ENCODE assay signal across 28 cellular contexts in the genomic region with DNA sequence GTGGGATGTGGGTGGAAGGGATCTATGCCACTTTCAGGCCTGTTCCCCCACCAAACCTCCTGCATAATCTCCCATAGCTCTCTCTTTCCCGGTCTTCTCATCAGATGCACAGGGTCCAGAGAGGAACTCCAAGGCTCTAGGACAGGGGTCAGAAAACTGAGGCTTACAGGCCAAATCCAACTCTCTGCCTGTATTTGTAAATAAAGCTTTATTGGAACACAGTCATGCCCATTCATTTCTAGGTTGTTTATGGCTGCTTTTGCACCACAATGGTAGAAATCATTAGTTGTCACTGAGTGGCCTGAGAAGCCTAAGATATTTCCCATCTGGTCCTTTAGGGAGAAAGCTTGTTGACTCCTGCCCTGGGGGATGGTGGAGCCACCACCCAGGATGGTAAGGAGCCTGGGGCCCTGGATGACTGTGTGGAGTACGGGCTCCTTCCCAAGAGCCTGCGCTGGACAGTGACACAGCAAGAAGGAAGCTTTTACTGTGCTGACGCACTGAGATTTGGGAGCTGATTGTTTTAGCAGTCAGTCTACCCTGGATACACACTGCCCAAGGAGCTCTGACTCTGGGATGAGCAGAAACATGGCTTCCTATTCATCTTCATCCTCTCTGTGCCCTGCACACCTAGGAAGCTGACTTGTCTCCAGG.
"Had no signal": no experiment of that assay in that cellular context is flagged by ENCODE, and none has a peak within 500 bp of the region (broad histone marks: within the 10 kb centered on the region; RNA-seq: fewer than 3 reads in every experiment).

No MANE protein-coding gene starts in this region.

- H3K9me3 ChIP-seq: colonic mucosa, esophagus squamous epithelium, heart right ventricle had no signal

- H3K4me1 ChIP-seq: colonic mucosa, gastroesophageal sphincter, heart right ventricle had no signal

- H3K36me3 ChIP-seq: brain microvascular endothelial cell, colonic mucosa, esophagus squamous epithelium, gastroesophageal sphincter, heart right ventricle had no signal

- H3K27ac ChIP-seq: brain microvascular endothelial cell, colonic mucosa, epithelial cell of prostate, esophagus squamous epithelium, gastroesophageal sphincter, heart right ventricle, hepatocyte had no signal

- H2AFZ ChIP-seq: hepatocyte had no signal

- H3K79me2 ChIP-seq: hepatocyte had no signal

- H3K4me3 ChIP-seq: colonic mucosa, esophagus squamous epithelium, gastroesophageal sphincter, heart right ventricle, hepatocyte had no signal

- ATAC-seq: activated CD4-positive, alpha-beta T cell treated with anti-CD3 and anti-CD28 coated beads for 36 hours; activated T-cell treated with anti-CD3 and anti-CD28 coated beads, Interleukin-2, amount 50 U/mL, for 4 hours; activated T-helper 17 cell treated with anti-CD3 and anti-CD28 coated beads, Interleukin-2, amount 50 U/mL, for 72 hours; gastroesophageal sphincter; heart right ventricle; T-helper 17 cell had no signal

- H3K27me3 ChIP-seq: colonic mucosa had no signal

- DNase-seq: activated CD4-positive, alpha-beta memory T cell treated with anti-CD3 and anti-CD28 coated beads, Interleukin-2, amount 10 ng/mL, durations not matched to agents 7 days and 5 days; activated CD4-positive, alpha-beta T cell treated with anti-CD3 and anti-CD28 coated beads for 36 hours; activated CD4-positive, alpha-beta T cell treated with anti-CD3 and anti-CD28 coated beads, Interleukin-2, amount 10 ng/mL, durations not matched to agents 24 days and 14 days; activated CD4-positive, CD25-positive, alpha-beta regulatory T cell; activated CD4-positive, CD25-positive, alpha-beta regulatory T cell treated with anti-CD3 and anti-CD28 coated beads, Interleukin-2, amount 50 U/mL, for 72 hours; activated effector memory CD4-positive, alpha-beta T cell treated with Interleukin-2 at 50 U/mL for 16 hours; activated gamma-delta T cell treated with Interleukin-2 at 50 U/mL for 16 hours; activated naive CD4-positive, alpha-beta T cell treated with anti-CD3 and anti-CD28 coated beads, Interleukin-2, amount 50 U/mL, for 16 hours; activated naive CD4-positive, alpha-beta T cell treated with Interleukin-2 at 50 U/mL for 16 hours; activated T-cell treated with anti-CD3 and anti-CD28 coated beads, Interleukin-2, amount 50 U/mL, for 4 hours; amniotic stem cell; anterior cingulate cortex; brain microvascular endothelial cell; caudate nucleus; colonic mucosa; effector CD8-positive, alpha-beta T cell; esophagus squamous epithelium; foreskin melanocyte; heart right ventricle; T-helper 17 cell; T1000 had no signal

- H3K4me2 ChIP-seq: hepatocyte had no signal

- FAIRE-seq: astrocyte, endometrium, endothelial cell of umbilical vein had no signal
